13 cellular contexts compared by ENCODE assay signal in genomic region chr3:45677841-45678240, GRCh38. TPM values are rescaled to one million over a fixed set of nuclear protein-coding genes. Genes with fewer than 3 reads are reported as not detected.
A peak's percentile ranks its signal among the peaks of the same experiment; 100 is the strongest.
DNase-seq lines count a peak whose midpoint lies in the region; ATAC-seq, FAIRE-seq and TF ChIP-seq lines count a peak whose summit lies in the region.
"Had no signal": no experiment of that assay in that cellular context is flagged by ENCODE, and none has a peak within 500 bp of the region (broad histone marks: within the 10 kb centered on the region; RNA-seq: fewer than 3 reads in every experiment).

No MANE protein-coding gene starts in this region.

- no peaks in the 10 kb centered on the region for H3K9me3 Mint-ChIP-seq in CD8-positive, alpha-beta memory T cell

- H3K27ac Mint-ChIP-seq in CD8-positive, alpha-beta memory T cell, result peak overlapping the region; percentile 63 to 97 (median 94)

- H3K36me3 Mint-ChIP-seq in CD8-positive, alpha-beta memory T cell, result peaks cover 0 to 50% (median 6%) of the 10 kb centered on the region in 3 donors

- TF ChIP-seq POLR2A in endothelial cell of umbilical vein (IDR thresholded peaks at IDR 0.05; ENCODE audit: low read depth, low read length), result no peak

- intact Hi-C loops in PC-9 (cut with micrococcal nuclease; ENCODE audit: unreplicated experiment) (no loop called here), endothelial cell of umbilical vein (cut with micrococcal nuclease) (no loop called here)

- no peak overlapping the region for H3K4me3 Mint-ChIP-seq in CD8-positive, alpha-beta memory T cell

- H3K4me1 ChIP-seq in CD8-positive, alpha-beta memory T cell (ENCODE audit: insufficient read depth, low read length), result peaks cover 21% of the 10 kb centered on the region
- peaks cover 14% of the 10 kb centered on the region for H3K4me1 ChIP-seq in PC-9 (replicated peaks; ENCODE audit: insufficient read depth)
- peaks cover 7% of the 10 kb centered on the region for H3K4me1 ChIP-seq in endothelial cell of umbilical vein (ENCODE audit: control insufficient read depth, extremely low read depth, insufficient read depth, low read length)
- H3K4me1 ChIP-seq in neutrophil (ENCODE audit: control insufficient read depth in 1 of 2, insufficient read depth in 1 of 2, low read depth in 1 of 2, low read length in 1 of 2), result peaks cover 30 to 31% of the 10 kb centered on the region in 2 experiments

- H3K27me3 ChIP-seq in CD8-positive, alpha-beta memory T cell (ENCODE audit: insufficient read depth, low read length, poor library complexity, severe bottlenecking), result no peaks in the 10 kb centered on the region
- H3K27me3 ChIP-seq in PC-9 (ENCODE audit: insufficient read depth, low read depth) (no peaks in the 10 kb centered on the region), endothelial cell of umbilical vein (ENCODE audit: control insufficient read depth in 2 of 2, insufficient read depth in 2 of 2, low read length in 2 of 2) (no peaks in the 10 kb centered on the region), neutrophil (no peaks in the 10 kb centered on the region)

- H2AFZ ChIP-seq in PC-9 (no peak overlapping the region), endothelial cell of umbilical vein (ENCODE audit: low read depth, low read length) (no peak overlapping the region)

- no peak overlapping the region for H3K9ac ChIP-seq in endothelial cell of umbilical vein (replicated peaks; ENCODE audit: extremely low read depth, insufficient read depth, low read length)

- no peaks in the 10 kb centered on the region for H3K9me1 ChIP-seq in endothelial cell of umbilical vein (replicated peaks; ENCODE audit: control insufficient read depth, extremely low read depth, insufficient read depth, low read length)

- H3K27me3 Mint-ChIP-seq in CD8-positive, alpha-beta memory T cell, result peaks cover 0 to 1% of the 10 kb centered on the region in 2 donors

- no peak overlapping the region for H3K27ac ChIP-seq in CD8-positive, alpha-beta memory T cell (ENCODE audit: low read depth, low read length)
- peak overlapping the region; percentile 78; the same call in 1 of the 2 replicates for H3K27ac ChIP-seq in PC-9
- H3K27ac ChIP-seq in endothelial cell of umbilical vein (ENCODE audit: insufficient read depth, low read depth, low read length), result no peak overlapping the region
- H3K27ac ChIP-seq in neutrophil, result peak overlapping the region; percentile 79
- H3K27ac ChIP-seq: C4-2B had no signal

- no peak for DNase-seq in CD8-positive, alpha-beta memory T cell
- no peak for DNase-seq in PC-9
- no peak for DNase-seq in endothelial cell of umbilical vein (ENCODE audit: low read depth, low spot score)
- DNase-seq in SKM-1 (lab: John Stamatoyannopoulos, UW; ENCODE audit: unreplicated experiment), result no peak
- DNase-seq: aorta, NCI-H2171 had no signal

- POLR2A ChIA-PET in CD8-positive, alpha-beta memory T cell (lab: Charles Lee), result interaction anchor here (1.0 to 1.2 kb wide), 2 partner anchors 12 to 20 kb away, joined by 3 to 5 read pairs; partner anchors contain the start of gene SACM1L
- POLR2A ChIA-PET in PC-9 (lab: Charles Lee; ENCODE audit: unreplicated experiment) (interaction anchor here (0.6 kb wide), 1 partner anchor 1340 kb away, joined by 4 read pairs; no protein-coding TSS in a partner anchor), endothelial cell of umbilical vein (lab: Charles Lee) (interaction anchor here (0.6 kb wide), 1 partner anchor 10 kb away, joined by 7 read pairs; no protein-coding TSS in a partner anchor)

- ATAC-seq in HG02610 (IDR thresholded peaks at IDR 0.05; ENCODE audit: unreplicated experiment) (no peak), GM21737 (IDR thresholded peaks at IDR 0.05; ENCODE audit: unreplicated experiment) (no peak), GM18868 (IDR thresholded peaks at IDR 0.05; ENCODE audit: unreplicated experiment) (no peak)
- ATAC-seq: SK-N-SH treated with all-trans-retinoic acid at 6 μM for 48 hours had no signal

- H3F3A ChIP-seq in PC-9 (ENCODE audit: insufficient read depth, low read depth), result peaks cover 13% of the 10 kb centered on the region; the same call in 1 of the 2 replicates

- TF ChIP-seq CTCF in PC-9 (conservative IDR thresholded peaks at IDR 0.05) (no peak), endothelial cell of umbilical vein (IDR thresholded peaks at IDR 0.05; ENCODE audit: extremely low read depth in 1 of 2, insufficient read depth in 1 of 2, low read depth in 1 of 2, low read length in 2 of 2) (no peak), neutrophil (IDR thresholded peaks at IDR 0.05) (no peak)

- dilution Hi-C loops in endothelial cell of umbilical vein (cut with MboI; ENCODE audit: extremely low pct_ligation_motif_present, low sequenced_read_pairs), result no loop called here

- peaks cover 4% of the 10 kb centered on the region for H3K36me3 ChIP-seq in CD8-positive, alpha-beta memory T cell (ENCODE audit: insufficient read depth, low read length)
- H3K36me3 ChIP-seq in PC-9 (ENCODE audit: low read depth) (0 out of 2 replicates have a peak, but pooled peaks cover 6% of the 10 kb centered on the region), endothelial cell of umbilical vein (ENCODE audit: control insufficient read depth in 2 of 2, extremely low read depth in 1 of 2, insufficient read depth in 2 of 2, low read length in 2 of 2) (peaks cover 9 to 20% of the 10 kb centered on the region in 2 experiments), neutrophil (no peaks in the 10 kb centered on the region)

- H3K79me2 ChIP-seq in PC-9 (ENCODE audit: low read depth), result no peaks in the 10 kb centered on the region
- H3K79me2 ChIP-seq in endothelial cell of umbilical vein (ENCODE audit: control insufficient read depth, insufficient read depth, low read length), result no peaks in the 10 kb centered on the region

- H3K9me2 ChIP-seq in PC-9 (ENCODE audit: insufficient read depth), result no peaks in the 10 kb centered on the region

- H3K9me3 ChIP-seq in CD8-positive, alpha-beta memory T cell (ENCODE audit: low read length), result no peaks in the 10 kb centered on the region
- H3K9me3 ChIP-seq in PC-9 (ENCODE audit: insufficient read depth, low read depth) (no peaks in the 10 kb centered on the region), endothelial cell of umbilical vein (replicated peaks; ENCODE audit: control insufficient read depth, insufficient read depth, low read length) (no peaks in the 10 kb centered on the region), neutrophil (no peaks in the 10 kb centered on the region)

- H4K20me1 ChIP-seq in PC-9 (ENCODE audit: insufficient read depth) (no peaks in the 10 kb centered on the region), endothelial cell of umbilical vein (replicated peaks; ENCODE audit: control insufficient read depth, extremely low read depth, insufficient read depth, low read length) (no peaks in the 10 kb centered on the region)

- peaks cover 16 to 25% (median 23%) of the 10 kb centered on the region in 3 donors for H3K4me1 Mint-ChIP-seq in CD8-positive, alpha-beta memory T cell

- CTCF ChIA-PET in CD8-positive, alpha-beta memory T cell (lab: Charles Lee), result interaction anchor here (0.7 to 3.4 kb wide), 8 partner anchors 10 to 166 kb away, joined by 3 to 24 read pairs (median 3); partner anchors contain the start of gene LIMD1
- CTCF ChIA-PET in PC-9 (lab: Charles Lee) (no interaction called here), endothelial cell of umbilical vein (lab: Charles Lee) (no interaction called here)

- H3K4me3 ChIP-seq in CD8-positive, alpha-beta memory T cell (ENCODE audit: low read length), result no peak overlapping the region
- H3K4me3 ChIP-seq in PC-9, result no peak overlapping the region
- H3K4me3 ChIP-seq in endothelial cell of umbilical vein (replicated peaks in 1 of 3; ENCODE audit: insufficient read depth in 1 of 3, low read depth in 1 of 3, low read length in 3 of 3), result no peak overlapping the region
- no peak overlapping the region for H3K4me3 ChIP-seq in neutrophil (ENCODE audit: low read depth in 1 of 2, low read length in 1 of 2)

- BruUV-seq in PC-9 (replicated peaks; lab: Mats Ljungman, UMichigan), result no TSS peak
- BruUV-seq in endothelial cell of umbilical vein (replicated peaks; lab: Mats Ljungman, UMichigan), result TSS peak; percentile 8

- no peak for FAIRE-seq in endothelial cell of umbilical vein (lab: Jason Lieb, UNC)
- FAIRE-seq: GM12891 had no signal

- peak overlapping the region; percentile 52; the same call in 1 of the 2 replicates for H3K4me2 ChIP-seq in PC-9
- no peak overlapping the region for H3K4me2 ChIP-seq in endothelial cell of umbilical vein (ENCODE audit: insufficient read depth, low read length)

TF ChIP-seq in endothelial cell of umbilical vein, 7 proteins besides CTCF, POLR2A, EP300 and RAD21:
- no peak for TF ChIP-seq MYC (IDR thresholded peaks at IDR 0.05; ENCODE audit: low read depth, low read length)
- no peak for TF ChIP-seq EZH2 (IDR thresholded peaks at IDR 0.05; ENCODE audit: borderline replicate concordance, low read depth, low read length, severe bottlenecking)
- TF ChIP-seq FOS (IDR thresholded peaks at IDR 0.05; ENCODE audit: borderline replicate concordance, insufficient read depth, low read length), result no peak
- no peak for TF ChIP-seq JUN (IDR thresholded peaks at IDR 0.05; ENCODE audit: borderline replicate concordance, insufficient read depth, insufficient read length, low read depth)
- TF ChIP-seq POLR2AphosphoS5 (IDR thresholded peaks at IDR 0.05; ENCODE audit: insufficient read depth, low read depth, low read length), result no peak
- TF ChIP-seq, protein P1, sequence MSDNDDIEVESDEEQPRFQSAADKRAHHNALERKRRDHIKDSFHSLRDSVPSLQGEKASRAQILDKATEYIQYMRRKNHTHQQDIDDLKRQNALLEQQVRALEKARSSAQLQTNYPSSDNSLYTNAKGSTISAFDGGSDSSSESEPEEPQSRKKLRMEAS (IDR thresholded peaks at IDR 0.05; ENCODE audit: insufficient read depth, insufficient read length), result no peak

RNA-seq across cellular contexts. Expression of gene SACM1L, which starts 11.4 kb away (rescaled TPM):
- total RNA-seq in CD8-positive, alpha-beta memory T cell, result 10 to 100 TPM; 78.7 to 79.1 TPM
- polyA plus RNA-seq in CD8-positive, alpha-beta memory T cell, result 41.0 TPM
- 29.9 and 33.9 TPM in 2 replicates for total RNA-seq in PC-9 (2021)
- 35.4 and 39.9 TPM in 2 replicates for total RNA-seq in endothelial cell of umbilical vein
- polyA plus RNA-seq in endothelial cell of umbilical vein, result 9.1 and 11.9 TPM in 2 replicates
- polyA plus RNA-seq in endothelial cell of umbilical vein (2011; cell fraction: cytosol; rRNA removed), result 7.3 and 8.1 TPM in 2 replicates
- polyA plus RNA-seq in endothelial cell of umbilical vein (2011; cell fraction: nucleus; rRNA removed), result 46.6 and 57.5 TPM in 2 replicates
- 23.9 and 24.6 TPM in 2 replicates for polyA plus RNA-seq in endothelial cell of umbilical vein (2012)
- polyA minus RNA-seq in endothelial cell of umbilical vein, result 39.4 and 43.0 TPM in 2 replicates
- polyA minus RNA-seq in endothelial cell of umbilical vein (2011; cell fraction: cytosol; rRNA and poly(A)+ RNA removed), result 24.6 TPM
- 53.3 and 80.0 TPM in 2 replicates for polyA minus RNA-seq in endothelial cell of umbilical vein (2011; cell fraction: nucleus; rRNA and poly(A)+ RNA removed)

Comparison
In these comparisons a context has a peak if more than half of its experiments do, and no peak if none do; other contexts are left out.
1. H3K27ac ChIP-seq: peak in PC-9 (single experiment) and neutrophil (single experiment); none in CD8-positive, alpha-beta memory T cell (single experiment) and endothelial cell of umbilical vein (single experiment).